Comparison of ENCODE assay signal across 8 cellular contexts in the genomic region with DNA sequence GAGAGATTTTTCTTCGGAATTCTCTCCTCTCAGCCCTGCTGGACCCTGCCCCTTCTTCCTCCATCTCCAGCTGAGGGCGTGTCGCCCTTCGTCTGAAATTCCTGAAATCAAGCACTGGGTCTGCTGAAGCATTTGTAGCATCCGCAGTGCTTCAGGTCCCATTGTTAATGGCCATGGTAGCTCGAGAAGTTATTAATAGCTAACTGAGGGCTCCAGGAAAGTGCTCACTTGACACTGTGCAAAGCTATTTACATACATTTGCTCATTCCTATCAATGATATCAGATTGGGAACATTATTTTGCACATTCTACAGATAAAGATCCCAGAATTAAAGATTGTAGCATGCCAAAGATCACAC. TPM values are rescaled to one million over a fixed set of nuclear protein-coding genes. Genes with fewer than 3 reads are reported as not detected.
A peak's percentile ranks its signal among the peaks of the same experiment; 100 is the strongest.
DNase-seq lines count a peak whose midpoint lies in the region; ATAC-seq and TF ChIP-seq lines count a peak whose summit lies in the region.

No MANE protein-coding gene starts in this region.

- POLR2A ChIA-PET in T-cell (lab: Charles Lee): interaction anchor here (0.5 to 1.5 kb wide), 5 partner anchors 23 to 73 kb away, joined by 3 to 14 read pairs (median 6); partner anchors contain the start of gene P4HA1 (in 1 of the 2)

- peak in 1 of 4 experiments; percentile 5 for ATAC-seq in T-cell (replicated peaks in 1 of 4)
- no peak for ATAC-seq in HG02884 (IDR thresholded peaks at IDR 0.05; ENCODE audit: unreplicated experiment)

- H3K4me1 Mint-ChIP-seq in HFFc6 (ENCODE audit: low read depth) (peaks cover 31% of the 10 kb centered on the region), T-cell (peaks cover 39 to 47% (median 40%) of the 10 kb centered on the region in 3 donors), glutamatergic neuron (ENCODE audit: low read depth, unreplicated experiment) (peaks cover 4% of the 10 kb centered on the region)

- H3K36me3 Mint-ChIP-seq in HFFc6 (ENCODE audit: low read depth) (peaks cover 23% of the 10 kb centered on the region), T-cell (peaks cover 4% of the 10 kb centered on the region), glutamatergic neuron (ENCODE audit: unreplicated experiment) (no peaks in the 10 kb centered on the region)

- H3K27me3 Mint-ChIP-seq in HFFc6 (ENCODE audit: insufficient read depth) (peaks cover 3% of the 10 kb centered on the region), T-cell (no peaks in the 10 kb centered on the region), glutamatergic neuron (ENCODE audit: unreplicated experiment) (peaks cover 5% of the 10 kb centered on the region)

- H3K27ac Mint-ChIP-seq in HFFc6 (peak overlapping the region; percentile 100), T-cell (peak overlapping the region; percentile 84 to 88), glutamatergic neuron (ENCODE audit: unreplicated experiment) (peak overlapping the region; percentile 93)

- CTCF ChIA-PET in T-cell (lab: Charles Lee): interaction anchor here in 1 of 2 donors (1.2 to 1.9 kb wide), 2 partner anchors 9 to 72 kb away, joined by 13 to 16 read pairs; partner anchors contain the start of gene P4HA1

- peaks cover 12% of the 10 kb centered on the region for H3K9me3 Mint-ChIP-seq in HFFc6
- no peaks in the 10 kb centered on the region for H3K9me3 Mint-ChIP-seq in T-cell
- H3K9me3 Mint-ChIP-seq in glutamatergic neuron (ENCODE audit: unreplicated experiment): peaks cover 3% of the 10 kb centered on the region

- peak overlapping the region; percentile 100 for H3K4me3 ChIP-seq in GM12865 (ENCODE audit: low read depth, low read length)
- peak overlapping the region; percentile 100 for H3K4me3 ChIP-seq in retinal pigment epithelial cell (ENCODE audit: low read length)

- H3K4me3 Mint-ChIP-seq in HFFc6 (peak overlapping the region; percentile 100), T-cell (peak overlapping the region; percentile 97 to 100 (median 100)), glutamatergic neuron (ENCODE audit: unreplicated experiment) (peak overlapping the region; percentile 93)

- DNase-seq in GM12865 (ENCODE audit: low read depth): no peak
- DNase-seq in HFFc6: no peak
- no peak for DNase-seq in T-cell
- DNase-seq in glutamatergic neuron: no peak
- DNase-seq in retinal pigment epithelial cell (ENCODE audit: low read depth): peak; percentile 28
- DNase-seq in middle frontal gyrus (ENCODE audit: extremely low spot score, low spot score): no peak
- DNase-seq in putamen (ENCODE audit: low spot score): no peak

- no peak for TF ChIP-seq CTCF in GM12865 (IDR thresholded peaks at IDR 0.05; ENCODE audit: insufficient read depth, low read depth, low read length, missing control alignments)
- no peak for TF ChIP-seq CTCF in HFFc6 (IDR thresholded peaks at IDR 0.05)
- no peak for TF ChIP-seq CTCF in glutamatergic neuron (IDR thresholded peaks at IDR 0.05; ENCODE audit: partially characterized antibody, unreplicated experiment)
- no peak for TF ChIP-seq CTCF in retinal pigment epithelial cell (conservative IDR thresholded peaks at IDR 0.05; ENCODE audit: low read depth, low read length)

RNA-seq across cellular contexts. Expression of gene FAM149B1, which starts 0.5 kb away (rescaled TPM):
- 10 to 100 TPM; 16.9 to 21.9 (median 19.5) TPM for total RNA-seq in HFFc6 (2021; fragmentation: NEBNext Ultra II Directional; extraction: Animal tissue kit (Norgen Biotek cat#: 25700))
- total RNA-seq in T-cell (10 to 100 TPM; 14.0 to 16.6 (median 15.8) TPM), glutamatergic neuron (ENCODE audit: unreplicated experiment) (31.3 TPM)

RNA-seq across cellular contexts. Expression of gene ECD, which starts 0.7 kb away (rescaled TPM):
- 10 to 100 TPM; 31.3 to 39.0 (median 33.6) TPM for total RNA-seq in HFFc6 (2021; fragmentation: NEBNext Ultra II Directional; extraction: Animal tissue kit (Norgen Biotek cat#: 25700))
- total RNA-seq in T-cell: 10 to 100 TPM; 26.3 to 46.8 (median 31.2) TPM
- total RNA-seq in glutamatergic neuron (ENCODE audit: unreplicated experiment): 31.3 TPM

RNA-seq across cellular contexts. Expression of gene NUDT13, which starts 58.2 kb away (rescaled TPM):
- 1 to 10 TPM; 1.3 to 2.3 (median 2.1) TPM for total RNA-seq in HFFc6 (2021; fragmentation: NEBNext Ultra II Directional; extraction: Animal tissue kit (Norgen Biotek cat#: 25700))
- total RNA-seq in T-cell (1 to 10 TPM in 4 of 5 donors, under 1 TPM in 1; 0.49 to 3.3 (median 2.2) TPM), glutamatergic neuron (ENCODE audit: unreplicated experiment) (3.3 TPM)
